In genomic region chr16:87694441-87695125, GRCh38 we compare ENCODE assay signal across 21 cellular contexts.
DNase-seq lines count a peak whose midpoint lies in the region; ATAC-seq and TF ChIP-seq lines count a peak whose summit lies in the region.
"Had no signal": no experiment of that assay in that cellular context is flagged by ENCODE, and none has a peak within 500 bp of the region (broad histone marks: within the 10 kb centered on the region; RNA-seq: fewer than 3 reads in every experiment).

No MANE protein-coding gene starts in this region.

- H3K9me3 Mint-ChIP-seq in activated naive CD4-positive, alpha-beta T cell treated with anti-CD3 and anti-CD28 coated beads, Interleukin-2, amount 50 U/mL, for 72 hours = no peaks in the 10 kb centered on the region
- H3K9me3 Mint-ChIP-seq in WTC11 = no peaks in the 10 kb centered on the region
- no peaks in the 10 kb centered on the region for H3K9me3 Mint-ChIP-seq in stimulated activated memory B cell treated with anti-CD40 and anti-IgM and Interleukin-4, amounts not matched to agents 10 μg/mL and 1 μg/mL and 100 μg/mL, for 72 hours

- intact Hi-C loops in dorsolateral prefrontal cortex (cut with DNase I) (no loop called here), prostate gland (cut with DNase I) (no loop called here)

- POLR2A ChIA-PET in WTC11 (lab: Charles Lee) = no interaction called here

- WGBS in prostate gland = 89% methylated on average over 20 of the region's 20 CpGs

- H3K36me3 Mint-ChIP-seq in activated naive CD4-positive, alpha-beta T cell treated with anti-CD3 and anti-CD28 coated beads, Interleukin-2, amount 50 U/mL, for 72 hours = peaks cover 0 to 6% of the 10 kb centered on the region in 2 donors
- H3K36me3 Mint-ChIP-seq in WTC11 = peaks cover 15% of the 10 kb centered on the region
- peaks cover 34% of the 10 kb centered on the region for H3K36me3 Mint-ChIP-seq in stimulated activated memory B cell treated with anti-CD40 and anti-IgM and Interleukin-4, amounts not matched to agents 10 μg/mL and 1 μg/mL and 100 μg/mL, for 72 hours

- H3K27me3 Mint-ChIP-seq in WTC11 (ENCODE audit: low read depth) = no peaks in the 10 kb centered on the region
- H3K27me3 Mint-ChIP-seq in stimulated activated memory B cell treated with anti-CD40 and anti-IgM and Interleukin-4, amounts not matched to agents 10 μg/mL and 1 μg/mL and 100 μg/mL, for 72 hours = no peaks in the 10 kb centered on the region

- no peak overlapping the region for H3K4me3 Mint-ChIP-seq in WTC11
- no peak overlapping the region for H3K4me3 Mint-ChIP-seq in stimulated activated memory B cell treated with anti-CD40 and anti-IgM and Interleukin-4, amounts not matched to agents 10 μg/mL and 1 μg/mL and 100 μg/mL, for 72 hours
- H3K4me3 Mint-ChIP-seq: CD14-positive monocyte had no signal

- no peaks in the 10 kb centered on the region for H3K4me1 Mint-ChIP-seq in WTC11
- peaks cover 28% of the 10 kb centered on the region for H3K4me1 Mint-ChIP-seq in stimulated activated memory B cell treated with anti-CD40 and anti-IgM and Interleukin-4, amounts not matched to agents 10 μg/mL and 1 μg/mL and 100 μg/mL, for 72 hours
- H3K4me1 Mint-ChIP-seq: CD14-positive monocyte had no signal

- CTCF ChIA-PET in WTC11 (lab: Charles Lee) = interaction anchor here (1.0 to 1.8 kb wide), 2 partner anchors 13 to 58 kb away, joined by 3 to 4 read pairs; no protein-coding TSS in a partner anchor

- no peaks in the 10 kb centered on the region for H3K36me3 ChIP-seq in prostate gland

- TF ChIP-seq CTCF in WTC11 (IDR thresholded peaks at IDR 0.05) = no peak
- no peak for TF ChIP-seq CTCF in dorsolateral prefrontal cortex (IDR thresholded peaks at IDR 0.05 in 54 of 56, conservative IDR thresholded peaks at IDR 0.05 in 2 of 56; ENCODE audit: low read depth in 1 of 56, partially characterized antibody in 56 of 56)
- TF ChIP-seq CTCF in prostate gland (IDR thresholded peaks at IDR 0.05) = no peak

- no peak for ATAC-seq in activated naive CD4-positive, alpha-beta T cell treated with anti-CD3 and anti-CD28 coated beads, Interleukin-2, amount 50 U/mL, for 72 hours
- no peak for ATAC-seq in WTC11
- no peak for ATAC-seq in stimulated activated memory B cell treated with anti-CD40 and anti-IgM and Interleukin-4, amounts not matched to agents 10 μg/mL and 1 μg/mL and 100 μg/mL, for 72 hours
- ATAC-seq: HepG2, Panc1 had no signal

- no peak for TF ChIP-seq POLR2A in prostate gland (IDR thresholded peaks at IDR 0.05)

- no peak for DNase-seq in activated naive CD4-positive, alpha-beta T cell treated with anti-CD3 and anti-CD28 coated beads, Interleukin-2, amount 50 U/mL, for 72 hours (ENCODE audit: low spot score in 2 of 2)
- no peak for DNase-seq in activated naive CD4-positive, alpha-beta T cell (lab: John Stamatoyannopoulos, UW)
- no peak for DNase-seq in WTC11 (ENCODE audit: low spot score)
- peak in 2 of 10 donors; percentile 56 to 58 for DNase-seq in dorsolateral prefrontal cortex
- no peak for DNase-seq in GOT3 (lab: John Stamatoyannopoulos, UW)
- no peak for DNase-seq in prostate gland (ENCODE audit: low spot score)
- no peak for DNase-seq in NCI-H1694 (lab: John Stamatoyannopoulos, UW)
- DNase-seq: AML-193, KG1, NCI-H1092 treated with DMSO at 0.1 percent for 48 hours, NCI-H146, NCI-H2029 treated with DMSO at 0.1 percent for 48 hours, NCI-H226, NCI-H510A treated with DMSO at 0.1 percent for 48 hours, NCI-H748 treated with DMSO at 0.1 percent for 48 hours had no signal

- H3K4me3 ChIP-seq in dorsolateral prefrontal cortex (no peak overlapping the region), prostate gland (no peak overlapping the region)
- H3K4me3 ChIP-seq: HAP-1 had no signal

- H3K27ac Mint-ChIP-seq in activated naive CD4-positive, alpha-beta T cell treated with anti-CD3 and anti-CD28 coated beads, Interleukin-2, amount 50 U/mL, for 72 hours = peak overlapping the region; percentile 24 to 92
- H3K27ac Mint-ChIP-seq in WTC11 = peak overlapping the region; percentile 65
- peak overlapping the region; percentile 75 for H3K27ac Mint-ChIP-seq in stimulated activated memory B cell treated with anti-CD40 and anti-IgM and Interleukin-4, amounts not matched to agents 10 μg/mL and 1 μg/mL and 100 μg/mL, for 72 hours

- H3K27ac ChIP-seq in dorsolateral prefrontal cortex = peak overlapping the region in 30 of 59 donors; percentile 3 to 73 (median 42)
- no peak overlapping the region for H3K27ac ChIP-seq in prostate gland
- H3K27ac ChIP-seq: HL-60 had no signal

- H3K9me3 ChIP-seq in prostate gland = no peaks in the 10 kb centered on the region
- H3K9me3 ChIP-seq: HAP-1 had no signal

- no peaks in the 10 kb centered on the region for H3K27me3 ChIP-seq in dorsolateral prefrontal cortex
- peaks cover 2% of the 10 kb centered on the region for H3K27me3 ChIP-seq in prostate gland (replicated peaks; ENCODE audit: insufficient read depth)

- H3K4me1 ChIP-seq in prostate gland (replicated peaks) = no peaks in the 10 kb centered on the region
- H3K4me1 ChIP-seq: HAP-1 had no signal

TF ChIP-seq in WTC11, 78 proteins besides CTCF, POLR2A, EP300 and RAD21 (continues in another document):
- TF ChIP-seq ZMAT4 (CRISPR knock-in tag; IDR thresholded peaks at IDR 0.05) = no peak
- TF ChIP-seq HMGA2 (CRISPR knock-in tag; IDR thresholded peaks at IDR 0.05) = no peak
- TF ChIP-seq NR1H2 (CRISPR knock-in tag; IDR thresholded peaks at IDR 0.05) = no peak
- no peak for TF ChIP-seq MLX (CRISPR knock-in tag; IDR thresholded peaks at IDR 0.05)
- TF ChIP-seq E2F4 (CRISPR knock-in tag; IDR thresholded peaks at IDR 0.05; ENCODE audit: borderline replicate concordance, low read depth) = no peak
- TF ChIP-seq MXD4 (CRISPR knock-in tag; IDR thresholded peaks at IDR 0.05; ENCODE audit: borderline replicate concordance) = no peak
- TF ChIP-seq TP53 (CRISPR knock-in tag; IDR thresholded peaks at IDR 0.05) = no peak
- TF ChIP-seq ZNF219 (CRISPR knock-in tag; IDR thresholded peaks at IDR 0.05; ENCODE audit: borderline replicate concordance) = no peak
- TF ChIP-seq PRRX2 (CRISPR knock-in tag; IDR thresholded peaks at IDR 0.05) = no peak
- no peak for TF ChIP-seq E2F1 (CRISPR knock-in tag; IDR thresholded peaks at IDR 0.05)
- TF ChIP-seq SP1 (CRISPR knock-in tag; conservative IDR thresholded peaks at IDR 0.05) = no peak
- TF ChIP-seq FOXK1 (CRISPR knock-in tag; IDR thresholded peaks at IDR 0.05) = no peak
- TF ChIP-seq FOXP4 (CRISPR knock-in tag; IDR thresholded peaks at IDR 0.05) = no peak

Comparison
In these comparisons a context has a peak if more than half of its experiments do, and no peak if none do; other contexts are left out.
1. H3K27ac ChIP-seq: peak in dorsolateral prefrontal cortex (30 of 59); none in prostate gland (0 of 2).
2. Peak in every context shown above with its lines, with median percentiles within 50 percentile points of each other: H3K27ac Mint-ChIP-seq.